Comparison of ENCODE assay signal across 27 cellular contexts in the genomic region with DNA sequence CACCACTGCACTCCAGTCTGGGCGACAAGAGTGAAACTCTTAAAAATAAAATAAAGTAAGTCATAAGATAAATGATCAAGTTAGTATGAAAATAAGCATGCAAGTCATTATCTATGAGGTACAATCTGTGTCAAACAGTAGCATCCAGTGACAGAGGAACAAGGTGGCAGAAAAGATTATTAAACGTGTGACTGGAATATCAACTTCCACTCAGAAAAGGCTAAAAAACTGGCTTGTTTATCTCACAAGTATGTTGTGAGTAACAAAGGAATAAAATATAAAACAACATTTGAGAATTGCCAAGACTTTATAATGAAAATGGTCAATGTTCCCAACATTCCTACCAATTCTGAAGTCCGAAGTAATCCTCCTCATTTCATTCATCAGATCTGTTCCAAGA.
"Had no signal": no experiment of that assay in that cellular context is flagged by ENCODE, and none has a peak within 500 bp of the region (broad histone marks: within the 10 kb centered on the region; RNA-seq: fewer than 3 reads in every experiment).

No MANE protein-coding gene starts in this region.

- H3K4me3 Mint-ChIP-seq: activated CD4-positive, alpha-beta memory T cell treated with anti-CD3 and anti-CD28 coated beads, Interleukin-2, amount 10 ng/mL, durations not matched to agents 7 days and 5 days; activated CD4-positive, alpha-beta T cell treated with anti-CD3 and anti-CD28 coated beads for 36 hours; activated naive CD4-positive, alpha-beta T cell treated with anti-CD3 and anti-CD28 coated beads for 36 hours; activated naive CD8-positive, alpha-beta T cell; activated T-helper 17 cell treated with anti-CD3 and anti-CD28 coated beads, Interleukin-2, amount 50 U/mL, for 72 hours had no signal

- H3K27ac ChIP-seq: brain microvascular endothelial cell, RWPE1, SJSA1, WERI-Rb-1 had no signal

- ATAC-seq: activated CD4-positive, alpha-beta T cell treated with anti-CD3 and anti-CD28 coated beads for 36 hours; activated T-helper 17 cell treated with anti-CD3 and anti-CD28 coated beads, Interleukin-2, amount 50 U/mL, for 72 hours; SK-N-SH treated with all-trans-retinoic acid at 6 μM for 48 hours had no signal

- H3K9me3 Mint-ChIP-seq: activated naive CD4-positive, alpha-beta T cell treated with anti-CD3 and anti-CD28 coated beads for 36 hours; activated T-helper 17 cell treated with anti-CD3 and anti-CD28 coated beads, Interleukin-2, amount 50 U/mL, for 72 hours had no signal

- H3K27me3 ChIP-seq: brain microvascular endothelial cell, SJSA1 had no signal

- H3K9me3 ChIP-seq: SJSA1 had no signal

- H3K27me3 Mint-ChIP-seq: activated CD4-positive, alpha-beta memory T cell treated with anti-CD3 and anti-CD28 coated beads, Interleukin-2, amount 10 ng/mL, durations not matched to agents 7 days and 5 days; activated CD4-positive, alpha-beta T cell treated with anti-CD3 and anti-CD28 coated beads for 36 hours; activated naive CD8-positive, alpha-beta T cell; activated T-helper 17 cell treated with anti-CD3 and anti-CD28 coated beads, Interleukin-2, amount 50 U/mL, for 72 hours had no signal

- H3K4me3 ChIP-seq: SJSA1 had no signal

- DNase-seq: activated CD4-positive, alpha-beta memory T cell treated with anti-CD3 and anti-CD28 coated beads, Interleukin-2, amount 10 ng/mL, durations not matched to agents 7 days and 5 days; activated CD4-positive, alpha-beta T cell treated with anti-CD3 and anti-CD28 coated beads for 36 hours; activated CD4-positive, alpha-beta T cell treated with anti-CD3 and anti-CD28 coated beads, Interleukin-2, amount 50 U/mL, for 1 hour; activated gamma-delta T cell; activated naive CD4-positive, alpha-beta T cell treated with anti-CD3 and anti-CD28 coated beads for 36 hours; activated T-cell treated with anti-CD3 and anti-CD28 coated beads for 4 hours; activated T-cell treated with anti-CD3 and anti-CD28 coated beads, Interleukin-2, amount 50 U/mL, for 48 hours; amygdala; brain microvascular endothelial cell; cerebellar nuclear complex; Karpas-422; MM.1S; NCI-H1105 treated with DMSO at 0.1 percent for 48 hours; NCI-H1436 treated with DMSO at 0.1 percent for 48 hours; NCI-H187; NCI-H2081; NCI-H2227 treated with DMSO at 0.1 percent for 48 hours; NCI-H526 treated with DMSO at 0.1 percent for 48 hours; NCI-H82; SHP77; SW 1271; WERI-Rb-1 had no signal

- H3K4me1 ChIP-seq: SJSA1 had no signal

- H3K27ac Mint-ChIP-seq: activated CD4-positive, alpha-beta memory T cell treated with anti-CD3 and anti-CD28 coated beads, Interleukin-2, amount 10 ng/mL, durations not matched to agents 7 days and 5 days; activated CD4-positive, alpha-beta T cell treated with anti-CD3 and anti-CD28 coated beads for 36 hours; activated naive CD4-positive, alpha-beta T cell treated with anti-CD3 and anti-CD28 coated beads for 36 hours; activated naive CD8-positive, alpha-beta T cell; activated T-helper 17 cell treated with anti-CD3 and anti-CD28 coated beads, Interleukin-2, amount 50 U/mL, for 72 hours had no signal
